ENCODE assay signal across 1 cellular context in the genomic region with DNA sequence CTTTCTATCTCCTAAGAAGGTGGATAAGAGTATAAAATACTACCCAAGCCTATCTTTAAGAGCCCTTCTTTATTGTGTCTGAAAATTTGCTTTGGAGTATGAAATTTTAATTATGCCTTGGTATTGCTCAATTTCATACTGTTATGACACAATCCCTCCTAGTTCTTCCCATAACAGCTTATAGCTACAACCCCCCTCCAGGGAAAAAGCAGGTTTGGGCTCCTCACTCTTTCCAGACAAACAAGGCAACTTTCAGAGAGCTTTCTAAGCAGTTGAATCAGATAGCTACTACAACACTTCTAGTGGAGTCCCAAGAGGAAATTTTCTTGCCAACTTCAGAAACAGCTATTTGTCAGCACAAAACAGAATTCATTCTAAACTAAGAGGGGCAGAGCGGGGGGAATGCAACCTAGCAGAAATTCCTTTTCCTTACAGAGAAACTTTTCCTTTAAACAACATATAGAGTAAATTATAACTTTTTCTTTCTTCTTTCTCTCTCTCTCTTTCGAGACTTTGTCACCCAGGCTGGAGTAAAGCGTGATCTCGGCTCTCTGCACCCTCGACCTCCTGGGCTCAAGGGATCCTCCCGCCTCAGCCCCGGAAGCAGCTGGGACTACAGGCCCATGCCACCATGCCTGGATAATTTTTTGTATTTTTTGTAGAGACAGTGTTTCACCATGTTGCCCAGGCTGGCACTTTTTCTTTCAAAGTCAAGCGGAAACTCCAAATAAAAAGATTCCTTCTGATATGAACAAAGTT.
TF ChIP-seq lines count a peak whose summit lies in the region.

No MANE protein-coding gene starts in this region.

TF ChIP-seq in WTC11, 78 proteins besides CTCF, POLR2A, EP300 and RAD21 (continued from another document):
- TF ChIP-seq, protein P1, sequence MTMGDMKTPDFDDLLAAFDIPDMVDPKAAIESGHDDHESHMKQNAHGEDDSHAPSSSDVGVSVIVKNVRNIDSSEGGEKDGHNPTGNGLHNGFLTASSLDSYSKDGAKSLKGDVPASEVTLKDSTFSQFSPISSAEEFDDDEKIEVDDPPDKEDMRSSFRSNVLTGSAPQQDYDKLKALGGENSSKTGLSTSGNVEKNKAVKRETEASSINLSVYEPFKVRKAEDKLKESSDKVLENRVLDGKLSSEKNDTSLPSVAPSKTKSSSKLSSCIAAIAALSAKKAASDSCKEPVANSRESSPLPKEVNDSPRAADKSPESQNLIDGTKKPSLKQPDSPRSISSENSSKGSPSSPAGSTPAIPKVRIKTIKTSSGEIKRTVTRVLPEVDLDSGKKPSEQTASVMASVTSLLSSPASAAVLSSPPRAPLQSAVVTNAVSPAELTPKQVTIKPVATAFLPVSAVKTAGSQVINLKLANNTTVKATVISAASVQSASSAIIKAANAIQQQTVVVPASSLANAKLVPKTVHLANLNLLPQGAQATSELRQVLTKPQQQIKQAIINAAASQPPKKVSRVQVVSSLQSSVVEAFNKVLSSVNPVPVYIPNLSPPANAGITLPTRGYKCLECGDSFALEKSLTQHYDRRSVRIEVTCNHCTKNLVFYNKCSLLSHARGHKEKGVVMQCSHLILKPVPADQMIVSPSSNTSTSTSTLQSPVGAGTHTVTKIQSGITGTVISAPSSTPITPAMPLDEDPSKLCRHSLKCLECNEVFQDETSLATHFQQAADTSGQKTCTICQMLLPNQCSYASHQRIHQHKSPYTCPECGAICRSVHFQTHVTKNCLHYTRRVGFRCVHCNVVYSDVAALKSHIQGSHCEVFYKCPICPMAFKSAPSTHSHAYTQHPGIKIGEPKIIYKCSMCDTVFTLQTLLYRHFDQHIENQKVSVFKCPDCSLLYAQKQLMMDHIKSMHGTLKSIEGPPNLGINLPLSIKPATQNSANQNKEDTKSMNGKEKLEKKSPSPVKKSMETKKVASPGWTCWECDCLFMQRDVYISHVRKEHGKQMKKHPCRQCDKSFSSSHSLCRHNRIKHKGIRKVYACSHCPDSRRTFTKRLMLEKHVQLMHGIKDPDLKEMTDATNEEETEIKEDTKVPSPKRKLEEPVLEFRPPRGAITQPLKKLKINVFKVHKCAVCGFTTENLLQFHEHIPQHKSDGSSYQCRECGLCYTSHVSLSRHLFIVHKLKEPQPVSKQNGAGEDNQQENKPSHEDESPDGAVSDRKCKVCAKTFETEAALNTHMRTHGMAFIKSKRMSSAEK (CRISPR knock-in tag; IDR thresholded peaks at IDR 0.05; ENCODE audit: borderline replicate concordance), result no peak
- TF ChIP-seq E2F4 (CRISPR knock-in tag; IDR thresholded peaks at IDR 0.05; ENCODE audit: borderline replicate concordance, low read depth) (no peak), ZNF317 (CRISPR knock-in tag; IDR thresholded peaks at IDR 0.05; ENCODE audit: borderline replicate concordance, low read depth) (no peak), ETV6 (CRISPR knock-in tag; IDR thresholded peaks at IDR 0.05) (no peak), JAZF1 (CRISPR knock-in tag; IDR thresholded peaks at IDR 0.05) (no peak), CREM (CRISPR knock-in tag; IDR thresholded peaks at IDR 0.05) (no peak), TP53 (CRISPR knock-in tag; IDR thresholded peaks at IDR 0.05) (no peak), HMGXB4 (CRISPR knock-in tag; IDR thresholded peaks at IDR 0.05) (no peak), ZNF671 (CRISPR knock-in tag; IDR thresholded peaks at IDR 0.05) (no peak), GRHL2 (CRISPR knock-in tag; IDR thresholded peaks at IDR 0.05; ENCODE audit: insufficient replicate concordance, severe bottlenecking) (no peak), ZNF232 (CRISPR knock-in tag; IDR thresholded peaks at IDR 0.05) (no peak), ZNF396 (CRISPR knock-in tag; IDR thresholded peaks at IDR 0.05; ENCODE audit: borderline replicate concordance) (no peak)
- TF ChIP-seq, protein P2, sequence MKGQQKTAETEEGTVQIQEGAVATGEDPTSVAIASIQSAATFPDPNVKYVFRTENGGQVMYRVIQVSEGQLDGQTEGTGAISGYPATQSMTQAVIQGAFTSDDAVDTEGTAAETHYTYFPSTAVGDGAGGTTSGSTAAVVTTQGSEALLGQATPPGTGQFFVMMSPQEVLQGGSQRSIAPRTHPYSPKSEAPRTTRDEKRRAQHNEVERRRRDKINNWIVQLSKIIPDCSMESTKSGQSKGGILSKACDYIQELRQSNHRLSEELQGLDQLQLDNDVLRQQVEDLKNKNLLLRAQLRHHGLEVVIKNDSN (CRISPR knock-in tag; IDR thresholded peaks at IDR 0.05), result no peak
- TF ChIP-seq, protein P3, sequence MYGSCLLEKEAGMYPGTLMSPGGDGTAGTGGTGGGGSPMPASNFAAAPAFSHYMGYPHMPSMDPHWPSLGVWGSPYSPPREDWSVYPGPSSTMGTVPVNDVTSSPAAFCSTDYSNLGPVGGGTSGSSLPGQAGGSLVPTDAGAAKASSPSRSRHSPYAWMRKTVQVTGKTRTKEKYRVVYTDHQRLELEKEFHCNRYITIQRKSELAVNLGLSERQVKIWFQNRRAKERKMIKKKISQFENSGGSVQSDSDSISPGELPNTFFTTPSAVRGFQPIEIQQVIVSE (CRISPR knock-in tag; IDR thresholded peaks at IDR 0.05; ENCODE audit: borderline replicate concordance), result no peak
- TF ChIP-seq, protein P4, sequence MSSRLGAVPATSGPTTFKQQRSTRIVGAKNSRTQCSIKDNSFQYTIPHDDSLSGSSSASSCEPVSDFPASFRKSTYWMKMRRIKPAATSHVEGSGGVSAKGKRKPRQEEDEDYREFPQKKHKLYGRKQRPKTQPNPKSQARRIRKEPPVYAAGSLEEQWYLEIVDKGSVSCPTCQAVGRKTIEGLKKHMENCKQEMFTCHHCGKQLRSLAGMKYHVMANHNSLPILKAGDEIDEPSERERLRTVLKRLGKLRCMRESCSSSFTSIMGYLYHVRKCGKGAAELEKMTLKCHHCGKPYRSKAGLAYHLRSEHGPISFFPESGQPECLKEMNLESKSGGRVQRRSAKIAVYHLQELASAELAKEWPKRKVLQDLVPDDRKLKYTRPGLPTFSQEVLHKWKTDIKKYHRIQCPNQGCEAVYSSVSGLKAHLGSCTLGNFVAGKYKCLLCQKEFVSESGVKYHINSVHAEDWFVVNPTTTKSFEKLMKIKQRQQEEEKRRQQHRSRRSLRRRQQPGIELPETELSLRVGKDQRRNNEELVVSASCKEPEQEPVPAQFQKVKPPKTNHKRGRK (CRISPR knock-in tag; IDR thresholded peaks at IDR 0.05; ENCODE audit: borderline replicate concordance), result no peak
